19 cellular contexts compared by ENCODE assay signal in genomic region chr19:5349041-5349440, GRCh38. TPM values are rescaled to one million over a fixed set of nuclear protein-coding genes. Genes with fewer than 3 reads are reported as not detected.
A peak's percentile ranks its signal among the peaks of the same experiment; 100 is the strongest.
DNase-seq lines count a peak whose midpoint lies in the region; TF ChIP-seq lines count a peak whose summit lies in the region.
"Had no signal": no experiment of that assay in that cellular context is flagged by ENCODE, and none has a peak within 500 bp of the region (broad histone marks: within the 10 kb centered on the region; RNA-seq: fewer than 3 reads in every experiment).

No MANE protein-coding gene starts in this region.

- H3K4me2 ChIP-seq in osteoblast (ENCODE audit: insufficient read depth, low read length): no peak overlapping the region
- H3K4me2 ChIP-seq: KMS-11 had no signal

- DNase-seq in NCI-H1694 (lab: John Stamatoyannopoulos, UW): peak; percentile 12
- no peak for DNase-seq in NCI-H1694 treated with DMSO at 0.1 percent for 48 hours (lab: John Stamatoyannopoulos, UW)
- peak; percentile 60 for DNase-seq in NCI-H2171 treated with DMSO at 0.1 percent for 48 hours (lab: John Stamatoyannopoulos, UW)
- no peak for DNase-seq in brain microvascular endothelial cell
- DNase-seq in osteoblast (ENCODE audit: insufficient read length, low spot score, missing footprints): peak; percentile 31
- DNase-seq in tibial artery: no peak
- no peak for DNase-seq in sigmoid colon
- DNase-seq in NCI-H1092 (lab: John Stamatoyannopoulos, UW): no peak
- DNase-seq: activated naive CD8-positive, alpha-beta T cell treated with anti-CD3 and anti-CD28 coated beads, Interleukin-2, amount 50 U/mL, for 24 hours; CD4-positive, alpha-beta T cell; effector memory CD4-positive, alpha-beta T cell; hypothalamus; NCI-H1105 treated with DMSO at 0.1 percent for 48 hours; NCI-H526 treated with DMSO at 0.1 percent for 48 hours; Peyer's patch; trophoblast cell had no signal

- H3K27ac ChIP-seq in brain microvascular endothelial cell (no peak overlapping the region), osteoblast (ENCODE audit: low read depth, low read length) (no peak overlapping the region), tibial artery (no peak overlapping the region), sigmoid colon (no peak overlapping the region)
- H3K27ac ChIP-seq: KMS-11, parathyroid adenoma, Peyer's patch, VCaP had no signal

- H3K79me2 ChIP-seq in osteoblast (ENCODE audit: insufficient read depth, low read length): no peaks in the 10 kb centered on the region
- H3K79me2 ChIP-seq: parathyroid adenoma had no signal

- H4K20me1 ChIP-seq in osteoblast (ENCODE audit: insufficient read depth, low read length): no peaks in the 10 kb centered on the region

- no peak for TF ChIP-seq POLR2A in sigmoid colon (IDR thresholded peaks at IDR 0.05)

- TF ChIP-seq CTCF in brain microvascular endothelial cell (IDR thresholded peaks at IDR 0.05; ENCODE audit: low read depth, low read length, missing control alignments) (peak; percentile 37), osteoblast (IDR thresholded peaks at IDR 0.05; ENCODE audit: extremely low read depth, low read depth, low read length) (no peak), tibial artery (IDR thresholded peaks at IDR 0.05) (no peak), sigmoid colon (IDR thresholded peaks at IDR 0.05) (no peak)

- peaks cover 3% of the 10 kb centered on the region for H3K9me3 ChIP-seq in osteoblast (ENCODE audit: low read depth, low read length)
- H3K9me3 ChIP-seq in tibial artery: peaks cover 0 to 3% (median 0%) of the 10 kb centered on the region in 3 donors
- H3K9me3 ChIP-seq in sigmoid colon: no peaks in the 10 kb centered on the region
- H3K9me3 ChIP-seq: Peyer's patch had no signal

- H3K4me1 ChIP-seq in osteoblast (ENCODE audit: insufficient read depth, low read length) (peaks cover 10% of the 10 kb centered on the region), tibial artery (no peaks in the 10 kb centered on the region), sigmoid colon (no peaks in the 10 kb centered on the region)
- H3K4me1 ChIP-seq: parathyroid adenoma, Peyer's patch had no signal

- no peaks in the 10 kb centered on the region for H3K27me3 ChIP-seq in brain microvascular endothelial cell (replicated peaks)
- peaks cover 7% of the 10 kb centered on the region for H3K27me3 ChIP-seq in osteoblast (ENCODE audit: insufficient read depth, low read length)
- peaks cover 0 to 49% of the 10 kb centered on the region in 2 donors for H3K27me3 ChIP-seq in tibial artery
- peaks cover 0 to 10% (median 0%) of the 10 kb centered on the region in 3 donors for H3K27me3 ChIP-seq in sigmoid colon
- H3K27me3 ChIP-seq: Peyer's patch had no signal

- in situ Hi-C loops in brain microvascular endothelial cell (cut with HindIII; ENCODE audit: low pct_ligation_motif_present, low sequenced_read_pairs): no loop called here

- no peak overlapping the region for H3K4me3 ChIP-seq in brain microvascular endothelial cell (ENCODE audit: low read depth, low read length)
- no peak overlapping the region for H3K4me3 ChIP-seq in osteoblast (ENCODE audit: insufficient read depth, low read length)
- H3K4me3 ChIP-seq in tibial artery: no peak overlapping the region
- H3K4me3 ChIP-seq in sigmoid colon: no peak overlapping the region
- H3K4me3 ChIP-seq: Peyer's patch had no signal

- H2AFZ ChIP-seq in osteoblast (ENCODE audit: low read length): no peak overlapping the region
- H2AFZ ChIP-seq: parathyroid adenoma had no signal

- intact Hi-C loops in tibial artery (cut with DNase I; ENCODE audit: low total_unique reads): no loop called here
- intact Hi-C loops in sigmoid colon (cut with DNase I): no loop called here

- no peak for TF ChIP-seq EP300 in sigmoid colon (IDR thresholded peaks at IDR 0.05)

- 71 to 72% methylated on average over 3 of the region's 3 CpGs for WGBS in sigmoid colon, 2 donors

- H3K36me3 ChIP-seq in brain microvascular endothelial cell (replicated peaks): no peaks in the 10 kb centered on the region
- no peaks in the 10 kb centered on the region for H3K36me3 ChIP-seq in osteoblast (ENCODE audit: insufficient read depth, low read length)
- H3K36me3 ChIP-seq in tibial artery: no peaks in the 10 kb centered on the region
- H3K36me3 ChIP-seq in sigmoid colon: no peaks in the 10 kb centered on the region
- H3K36me3 ChIP-seq: Peyer's patch had no signal

RNA-seq across cellular contexts. Expression of gene PTPRS, which starts 8.4 kb away (rescaled TPM):
- total RNA-seq in osteoblast (218 and 227 TPM in 2 replicates), sigmoid colon (100 to 1,000 TPM; 120 to 211 (median 139) TPM)
- polyA plus RNA-seq in sigmoid colon: 10 to 100 TPM in 1 of 3 donors, 1 to 10 TPM in 1, under 1 TPM in 1; 0.46 to 12.3 (median 2.4) TPM

Comparison
In these comparisons a context has a peak if more than half of its experiments do, and no peak if none do; other contexts are left out.
1. DNase-seq: peak in NCI-H1694 (single experiment), NCI-H2171 treated with DMSO at 0.1 percent for 48 hours (single experiment) and osteoblast (single experiment); none in NCI-H1694 treated with DMSO at 0.1 percent for 48 hours (single experiment), brain microvascular endothelial cell (single experiment), tibial artery (0 of 2), sigmoid colon (single experiment) and NCI-H1092 (single experiment).